In genomic region chr6:12472601-12473038, GRCh38 we compare ENCODE assay signal across 10 cellular contexts.
DNase-seq lines count a peak whose midpoint lies in the region; ATAC-seq and TF ChIP-seq lines count a peak whose summit lies in the region.
"Had no signal": no experiment of that assay in that cellular context is flagged by ENCODE, and none has a peak within 500 bp of the region (broad histone marks: within the 10 kb centered on the region; RNA-seq: fewer than 3 reads in every experiment).

No MANE protein-coding gene starts in this region.

- POLR2A ChIA-PET in HEK293T (lab: Yijun Ruan, JAX): no interaction called here

- no peaks in the 10 kb centered on the region for H3K36me3 ChIP-seq in left ventricle myocardium inferior
- H3K36me3 ChIP-seq in thoracic aorta: no peaks in the 10 kb centered on the region
- H3K36me3 ChIP-seq: neutrophil had no signal

- peak; percentile 61 for DNase-seq in HFFc6
- peak; percentile 68 for DNase-seq in astrocyte of the spinal cord (ENCODE audit: low read depth, low spot score)
- peak; percentile 37 for DNase-seq in left ventricle myocardium inferior
- peak; percentile 83 for DNase-seq in thoracic aorta (ENCODE audit: low spot score)
- no peak for DNase-seq in HEK293T (ENCODE audit: extremely low spot score)
- no peak for DNase-seq in AML-193 (lab: John Stamatoyannopoulos, UW)
- no peak for DNase-seq in stimulated activated CD4-positive, alpha-beta T cell treated with anti-CD3 and anti-CD28 coated beads, Interleukin-4, amount 100 ng/mL, for 1 hour

- ATAC-seq in thoracic aorta (ENCODE audit: insufficient number of reproducible peaks, low FRiP score, low read depth) (peak; percentile 97), HG02870 (IDR thresholded peaks at IDR 0.05; ENCODE audit: unreplicated experiment) (no peak)

- in situ Hi-C loops in astrocyte of the spinal cord (cut with HindIII; ENCODE audit: low sequenced_read_pairs): no loop called here

- H3K9me3 Mint-ChIP-seq in HFFc6: no peaks in the 10 kb centered on the region
- H3K9me3 Mint-ChIP-seq: T-helper 1 cell treated with Interleukin-12 subunit alpha and Interleukin-12 subunit beta and Interleukin-4 antibody, amounts not matched to agents 30 μg/mL and 1 μg/mL, for 36 hours had no signal

- H3K27me3 Mint-ChIP-seq in HFFc6 (ENCODE audit: insufficient read depth): no peaks in the 10 kb centered on the region; the same call in none of the 2 replicates

- CTCF ChIA-PET in HEK293T (lab: Yijun Ruan, JAX): interaction anchor here (1.0 kb wide), 1 partner anchor 10 kb away, joined by 6 read pairs; no protein-coding TSS in a partner anchor

- H3K4me1 Mint-ChIP-seq in HFFc6 (ENCODE audit: low read depth): peaks cover 33% of the 10 kb centered on the region

- intact Hi-C loops in left ventricle myocardium inferior (cut with micrococcal nuclease): no loop called here

- H3K4me1 ChIP-seq in left ventricle myocardium inferior (peaks cover 17% of the 10 kb centered on the region), thoracic aorta (ENCODE audit: control insufficient read depth in 1 of 2, low read depth in 2 of 2) (peaks cover 13 to 45% of the 10 kb centered on the region in 2 donors)

- no peak overlapping the region for H3K4me3 Mint-ChIP-seq in HFFc6
- H3K4me3 Mint-ChIP-seq: T-helper 1 cell treated with Interleukin-12 subunit alpha and Interleukin-12 subunit beta and Interleukin-4 antibody, amounts not matched to agents 30 μg/mL and 1 μg/mL, for 36 hours had no signal

- peak overlapping the region; percentile 6; the same call in 1 of the 2 replicates for H3K27ac Mint-ChIP-seq in HFFc6
- H3K27ac Mint-ChIP-seq: T-helper 1 cell treated with Interleukin-12 subunit alpha and Interleukin-12 subunit beta and Interleukin-4 antibody, amounts not matched to agents 30 μg/mL and 1 μg/mL, for 36 hours had no signal

- H3K4me3 ChIP-seq in astrocyte of the spinal cord (ENCODE audit: low read depth, low read length) (no peak overlapping the region), left ventricle myocardium inferior (no peak overlapping the region), thoracic aorta (peak overlapping the region; percentile 50)

- no peak for TF ChIP-seq CTCF in HFFc6 (IDR thresholded peaks at IDR 0.05)
- TF ChIP-seq CTCF in astrocyte of the spinal cord (IDR thresholded peaks at IDR 0.05; ENCODE audit: low read depth, low read length): no peak
- no peak for TF ChIP-seq CTCF in left ventricle myocardium inferior (IDR thresholded peaks at IDR 0.05; ENCODE audit: borderline replicate concordance)
- no peak for TF ChIP-seq CTCF in thoracic aorta (IDR thresholded peaks at IDR 0.05)

- peak overlapping the region; percentile 56 for H3K27ac ChIP-seq in left ventricle myocardium inferior (replicated peaks)
- H3K27ac ChIP-seq in thoracic aorta: peak overlapping the region; percentile 89 to 94
- H3K27ac ChIP-seq: neutrophil had no signal

- H3K9me3 ChIP-seq in left ventricle myocardium inferior (replicated peaks) (no peaks in the 10 kb centered on the region), thoracic aorta (no peaks in the 10 kb centered on the region)
- H3K9me3 ChIP-seq: neutrophil had no signal

- H3K27me3 ChIP-seq in left ventricle myocardium inferior (ENCODE audit: low read depth) (no peaks in the 10 kb centered on the region), thoracic aorta (replicated peaks; ENCODE audit: insufficient read depth) (no peaks in the 10 kb centered on the region)
- H3K27me3 ChIP-seq: neutrophil had no signal

- no peaks in the 10 kb centered on the region for H3K36me3 Mint-ChIP-seq in HFFc6 (ENCODE audit: low read depth)

TF ChIP-seq in HEK293T, 16 proteins besides CTCF, POLR2A, EP300 and RAD21:
- TF ChIP-seq PKNOX1 (IDR thresholded peaks at IDR 0.05) (no peak), HDGF (IDR thresholded peaks at IDR 0.05; ENCODE audit: borderline replicate concordance) (no peak), ARNT (IDR thresholded peaks at IDR 0.05) (no peak), SP1 (IDR thresholded peaks at IDR 0.05) (no peak), L3MBTL2 (conservative IDR thresholded peaks at IDR 0.05) (no peak), SUZ12 (IDR thresholded peaks at IDR 0.05) (no peak), ELF4 (IDR thresholded peaks at IDR 0.05) (no peak), TARDBP (IDR thresholded peaks at IDR 0.05) (no peak)

Comparison
In these comparisons a context has a peak if more than half of its experiments do, and no peak if none do; other contexts are left out.
1. DNase-seq: peak in HFFc6 (single experiment), astrocyte of the spinal cord (single experiment), left ventricle myocardium inferior (single experiment) and thoracic aorta (single experiment); none in HEK293T (single experiment), AML-193 (0 of 2) and stimulated activated CD4-positive, alpha-beta T cell treated with anti-CD3 and anti-CD28 coated beads, Interleukin-4, amount 100 ng/mL, for 1 hour (single experiment).